In genomic region chr2:36168136-36168535, GRCh38 we compare ENCODE assay signal across 20 cellular contexts.
"Had no signal": no experiment of that assay in that cellular context is flagged by ENCODE, and none has a peak within 500 bp of the region (broad histone marks: within the 10 kb centered on the region; RNA-seq: fewer than 3 reads in every experiment).

No MANE protein-coding gene starts in this region.

- H3K36me3 ChIP-seq: gastroesophageal sphincter, pancreas, thyroid gland had no signal

- H3K27me3 ChIP-seq: gastroesophageal sphincter, pancreas, thyroid gland had no signal

- DNase-seq: activated CD4-positive, CD25-positive, alpha-beta regulatory T cell treated with anti-CD3 and anti-CD28 coated beads, Interleukin-2, amount 50 U/mL, for 72 hours; activated gamma-delta T cell treated with Interleukin-2 at 50 U/mL for 16 hours; activated T-cell treated with anti-CD3 and anti-CD28 coated beads, Interleukin-2, amount 50 U/mL, for 1 hour; aorta; caudate nucleus; effector CD4-positive, alpha-beta T cell; head of caudate nucleus; hypothalamus; mesendoderm; mucosa of descending colon; nephron progenitor cell; pancreas; psoas muscle; right cardiac atrium; stimulated activated CD4-positive, alpha-beta T cell treated with anti-CD3 and anti-CD28 coated beads, Interleukin-12 subunit alpha, Interleukin-12 subunit beta, amount 100 ng/mL, for 4 hours; stimulated activated CD4-positive, alpha-beta T cell treated with anti-CD3 and anti-CD28 coated beads, Interleukin-4, amount 100 ng/mL, for 4 hours; substantia nigra; thyroid gland had no signal

- H3K9me3 ChIP-seq: gastroesophageal sphincter, mucosa of descending colon, pancreas, psoas muscle, thyroid gland had no signal

- H3K4me3 ChIP-seq: gastroesophageal sphincter, mucosa of descending colon, pancreas, psoas muscle, thyroid gland had no signal

- H3K27ac ChIP-seq: gastroesophageal sphincter, pancreas, psoas muscle, thyroid gland, VCaP had no signal

- H3K4me1 ChIP-seq: gastroesophageal sphincter, pancreas, psoas muscle, thyroid gland had no signal

- ATAC-seq: gastroesophageal sphincter, mucosa of descending colon, pancreas, psoas muscle, right cardiac atrium had no signal
